Comparison of ENCODE assay signal across 37 cellular contexts in genomic region chr19:39074942-39075341, GRCh38. TPM values are rescaled to one million over a fixed set of nuclear protein-coding genes. Genes with fewer than 3 reads are reported as not detected.
"Had no signal": no experiment of that assay in that cellular context is flagged by ENCODE, and none has a peak within 500 bp of the region (broad histone marks: within the 10 kb centered on the region; RNA-seq: fewer than 3 reads in every experiment).

No MANE protein-coding gene starts in this region.

- H3K4me1 ChIP-seq: ascending aorta, gastroesophageal sphincter, psoas muscle, sigmoid colon, thyroid gland, upper lobe of right lung had no signal

- H3K27me3 ChIP-seq: ascending aorta, thyroid gland had no signal

- H3K36me3 Mint-ChIP-seq: activated naive CD4-positive, alpha-beta T cell treated with anti-CD3 and anti-CD28 coated beads, Interleukin-2, amount 10 ng/mL, durations not matched to agents 7 days and 5 days; activated naive CD8-positive, alpha-beta T cell treated with anti-CD3 and anti-CD28 coated beads, Interleukin-2, amount 10 ng/mL, durations not matched to agents 7 days and 5 days; brain; mesothelial cell of epicardium had no signal

- ATAC-seq: activated CD4-positive, alpha-beta T cell treated with anti-CD3 and anti-CD28 coated beads for 36 hours; gastroesophageal sphincter; left colon; psoas muscle; stimulated activated effector memory CD8-positive, alpha-beta T cell treated with anti-CD3 and anti-CD28 coated beads, Interleukin-12 subunit alpha, Interleukin-12 subunit beta, amount 100 ng/mL, for 72 hours; stimulated activated naive CD8-positive, alpha-beta T cell treated with anti-CD3 and anti-CD28 coated beads, Interleukin-15, amount 100 ng/mL, for 72 hours; upper lobe of right lung had no signal

- H3K27ac Mint-ChIP-seq: activated CD4-positive, alpha-beta T cell treated with anti-CD3 and anti-CD28 coated beads for 36 hours; activated naive CD4-positive, alpha-beta T cell treated with anti-CD3 and anti-CD28 coated beads, Interleukin-2, amount 10 ng/mL, durations not matched to agents 7 days and 5 days; activated naive CD8-positive, alpha-beta T cell treated with anti-CD3 and anti-CD28 coated beads, Interleukin-2, amount 10 ng/mL, durations not matched to agents 7 days and 5 days; activated T-helper 1 cell treated with anti-CD3 and anti-CD28 coated beads, Interleukin-12 subunit alpha, Interleukin-12 subunit beta, Interleukin-2, Interleukin-4 antibody, amounts not matched to agents 30 ng/mL and 10 ng/mL and 1 ng/mL, durations not matched to agents 14 hours and 24 hours and 36 hours; brain; mesothelial cell of epicardium; naive B cell; stimulated activated naive CD8-positive, alpha-beta T cell treated with anti-CD3 and anti-CD28 coated beads, Interleukin-15, amount 100 ng/mL, for 72 hours had no signal

- H3K4me3 ChIP-seq: ascending aorta, cardiac muscle cell, coronary artery, dorsolateral prefrontal cortex, gastroesophageal sphincter, psoas muscle, sigmoid colon, thyroid gland, upper lobe of right lung had no signal

- H3K4me1 Mint-ChIP-seq: brain, mesothelial cell of epicardium, neural crest cell had no signal

- H3K27ac ChIP-seq: ascending aorta, cardiac muscle cell, coronary artery, gastroesophageal sphincter, parathyroid adenoma, psoas muscle, sigmoid colon, thyroid gland, upper lobe of right lung had no signal

- H3K9me3 Mint-ChIP-seq: activated naive CD4-positive, alpha-beta T cell treated with anti-CD3 and anti-CD28 coated beads, Interleukin-2, amount 10 ng/mL, durations not matched to agents 7 days and 5 days; activated naive CD8-positive, alpha-beta T cell treated with anti-CD3 and anti-CD28 coated beads, Interleukin-2, amount 10 ng/mL, durations not matched to agents 7 days and 5 days; activated T-helper 1 cell treated with anti-CD3 and anti-CD28 coated beads, Interleukin-12 subunit alpha, Interleukin-12 subunit beta, Interleukin-2, Interleukin-4 antibody, amounts not matched to agents 30 ng/mL and 10 ng/mL and 1 ng/mL, durations not matched to agents 14 hours and 24 hours and 36 hours; brain; mesothelial cell of epicardium; naive B cell; neural crest cell; stimulated activated effector memory CD8-positive, alpha-beta T cell treated with anti-CD3 and anti-CD28 coated beads, Interleukin-12 subunit alpha, Interleukin-12 subunit beta, amount 100 ng/mL, for 72 hours; stimulated activated naive CD8-positive, alpha-beta T cell treated with anti-CD3 and anti-CD28 coated beads, Interleukin-15, amount 100 ng/mL, for 72 hours had no signal

- H3K79me2 ChIP-seq: parathyroid adenoma had no signal

- H3K4me3 Mint-ChIP-seq: activated CD4-positive, alpha-beta T cell treated with anti-CD3 and anti-CD28 coated beads for 36 hours; activated naive CD4-positive, alpha-beta T cell treated with anti-CD3 and anti-CD28 coated beads, Interleukin-2, amount 10 ng/mL, durations not matched to agents 7 days and 5 days; activated T-helper 1 cell treated with anti-CD3 and anti-CD28 coated beads, Interleukin-12 subunit alpha, Interleukin-12 subunit beta, Interleukin-2, Interleukin-4 antibody, amounts not matched to agents 30 ng/mL and 10 ng/mL and 1 ng/mL, durations not matched to agents 14 hours and 24 hours and 36 hours; brain; mesothelial cell of epicardium; naive B cell; neural crest cell; stimulated activated effector memory CD8-positive, alpha-beta T cell treated with anti-CD3 and anti-CD28 coated beads, Interleukin-12 subunit alpha, Interleukin-12 subunit beta, amount 100 ng/mL, for 72 hours; stimulated activated naive CD8-positive, alpha-beta T cell treated with anti-CD3 and anti-CD28 coated beads, Interleukin-15, amount 100 ng/mL, for 72 hours had no signal

- H3K9ac ChIP-seq: parathyroid adenoma had no signal

- DNase-seq: activated CD4-positive, alpha-beta T cell treated with anti-CD3 and anti-CD28 coated beads for 36 hours; activated CD4-positive, CD25-positive, alpha-beta regulatory T cell; activated CD8-positive, alpha-beta memory T cell treated with anti-CD3 and anti-CD28 coated beads for 24 hours; activated gamma-delta T cell; activated naive CD4-positive, alpha-beta T cell treated with anti-CD3 and anti-CD28 coated beads, Interleukin-2, amount 10 ng/mL, durations not matched to agents 7 days and 5 days; activated naive CD8-positive, alpha-beta T cell treated with anti-CD3 and anti-CD28 coated beads, Interleukin-2, amount 10 ng/mL, durations not matched to agents 7 days and 5 days; activated T-cell treated with anti-CD3 and anti-CD28 coated beads, Interleukin-2, amount 50 U/mL, for 1 hour; dorsolateral prefrontal cortex; effector memory CD4-positive, alpha-beta T cell; head of caudate nucleus; hippocampal formation; kidney; left colon; mammary epithelial cell; naive B cell; nucleus accumbens; psoas muscle; sigmoid colon; small intestine; stimulated activated CD4-positive, alpha-beta T cell treated with anti-CD3 and anti-CD28 coated beads, Interleukin-4, amount 100 ng/mL, for 24 hours; stimulated activated naive CD8-positive, alpha-beta T cell treated with anti-CD3 and anti-CD28 coated beads, Interleukin-15, amount 100 ng/mL, for 72 hours; thyroid gland; upper lobe of right lung had no signal

- H3K27me3 Mint-ChIP-seq: stimulated activated naive CD8-positive, alpha-beta T cell treated with anti-CD3 and anti-CD28 coated beads, Interleukin-15, amount 100 ng/mL, for 72 hours had no signal

- H3K9me3 ChIP-seq: ascending aorta, gastroesophageal sphincter, psoas muscle, sigmoid colon, thyroid gland, upper lobe of right lung had no signal

- H2AFZ ChIP-seq: parathyroid adenoma had no signal

- H3K36me3 ChIP-seq: ascending aorta, cardiac muscle cell, gastroesophageal sphincter, sigmoid colon, thyroid gland, upper lobe of right lung had no signal

RNA-seq across cellular contexts. Expression of gene ACP7, which starts 9.2 kb away (rescaled TPM):
- total RNA-seq: activated CD4-positive, alpha-beta T cell treated with anti-CD3 and anti-CD28 coated beads for 36 hours; activated naive CD8-positive, alpha-beta T cell treated with anti-CD3 and anti-CD28 coated beads, Interleukin-2, amount 10 ng/mL, durations not matched to agents 7 days and 5 days; activated T-helper 1 cell treated with anti-CD3 and anti-CD28 coated beads, Interleukin-12 subunit alpha, Interleukin-12 subunit beta, Interleukin-2, Interleukin-4 antibody, amounts not matched to agents 30 ng/mL and 10 ng/mL and 1 ng/mL, durations not matched to agents 14 hours and 24 hours and 36 hours; ascending aorta; cardiac muscle cell; cerebellum; fibroblast of lung; fibroblast of villous mesenchyme; kidney; left colon; mesothelial cell of epicardium; neural crest cell; psoas muscle; sigmoid colon; upper lobe of right lung had no signal
- polyA plus RNA-seq: cardiac muscle cell, fibroblast of lung, liver, sigmoid colon had no signal

RNA-seq across cellular contexts. Expression of gene FBXO27, which starts 42.6 kb away (rescaled TPM):
- total RNA-seq: activated naive CD8-positive, alpha-beta T cell treated with anti-CD3 and anti-CD28 coated beads, Interleukin-2, amount 10 ng/mL, durations not matched to agents 7 days and 5 days had no signal
